In the genomic region with DNA sequence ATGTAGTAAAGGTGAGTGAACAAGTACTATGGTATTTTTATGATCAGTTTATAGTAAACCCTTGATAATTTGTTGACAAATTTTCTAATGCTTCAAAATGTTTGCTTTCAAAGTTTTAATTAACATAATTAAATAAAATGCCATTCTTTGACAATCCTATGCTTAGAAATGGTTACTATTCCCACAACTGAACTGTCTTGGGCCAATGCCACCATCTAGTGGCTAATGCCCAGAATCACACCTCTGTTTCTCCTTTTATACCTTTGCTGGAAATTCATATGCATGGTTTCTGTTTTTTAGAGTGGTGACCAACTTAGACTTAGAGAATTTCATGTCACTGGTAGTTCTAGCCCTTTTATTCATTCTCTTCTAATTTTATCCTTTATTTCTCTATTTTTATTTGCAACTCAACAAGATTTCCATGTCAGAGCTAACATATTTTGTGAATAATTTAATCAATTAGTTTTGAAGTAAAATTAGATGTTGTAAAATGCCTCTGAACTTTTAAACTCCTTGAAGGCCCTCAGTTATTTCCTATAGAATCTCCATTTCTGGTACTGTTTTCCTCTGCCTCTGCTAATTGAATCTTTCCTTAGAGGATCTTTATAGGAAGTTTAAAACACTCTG, we compare ENCODE assay signal across 8 cellular contexts. TPM values are rescaled to one million over a fixed set of nuclear protein-coding genes. Genes with fewer than 3 reads are reported as not detected.
A peak's percentile ranks its signal among the peaks of the same experiment; 100 is the strongest.
DNase-seq lines count a peak whose midpoint lies in the region; ATAC-seq and TF ChIP-seq lines count a peak whose summit lies in the region.

No MANE protein-coding gene starts in this region.

- no peaks in the 10 kb centered on the region for H3K9me2 ChIP-seq in OCI-LY7 (ENCODE audit: insufficient read depth, low read length)

- no peaks in the 10 kb centered on the region for H3K4me1 ChIP-seq in OCI-LY7 (ENCODE audit: insufficient read depth, low read length, poor library complexity, severe bottlenecking)
- no peaks in the 10 kb centered on the region for H3K4me1 ChIP-seq in foreskin keratinocyte
- H3K4me1 ChIP-seq in uterus: no peaks in the 10 kb centered on the region

- H3K27me3 ChIP-seq in foreskin keratinocyte (no peaks in the 10 kb centered on the region), uterus (no peaks in the 10 kb centered on the region)

- H3K79me2 ChIP-seq in OCI-LY7 (ENCODE audit: insufficient read depth, low read depth, low read length): no peaks in the 10 kb centered on the region

- H4K20me1 ChIP-seq in OCI-LY7 (ENCODE audit: insufficient read depth, low read length): no peaks in the 10 kb centered on the region

- H2AFZ ChIP-seq in OCI-LY7 (ENCODE audit: low read length): no peak overlapping the region

- no peak overlapping the region for H3K4me3 ChIP-seq in OCI-LY7 (ENCODE audit: low read depth, low read length, poor library complexity, severe bottlenecking)
- H3K4me3 ChIP-seq in uterus: no peak overlapping the region

- ATAC-seq in foreskin keratinocyte (peak; percentile 29), omental fat pad (ENCODE audit: low FRiP score) (no peak), HG03097 (IDR thresholded peaks at IDR 0.05; ENCODE audit: low FRiP score, unreplicated experiment) (no peak)

- POLR2A ChIA-PET in GM10248 (lab: Yijun Ruan, JAX): no interaction called here
- POLR2A ChIA-PET in OCI-LY7 (lab: Charles Lee): interaction anchor here (0.5 to 2.4 kb wide), 17 partner anchors 10 to 1572 kb away, joined by 3 to 11 read pairs (median 5); no protein-coding TSS in a partner anchor

- H3K36me3 ChIP-seq in OCI-LY7 (ENCODE audit: insufficient read depth, low read length): peaks cover 39% of the 10 kb centered on the region
- no peaks in the 10 kb centered on the region for H3K36me3 ChIP-seq in uterus

- TF ChIP-seq POLR2A in uterus (IDR thresholded peaks at IDR 0.05): no peak

- intact Hi-C loops in OCI-LY7 (cut with micrococcal nuclease; ENCODE audit: unreplicated experiment): loop anchor here (1.0 to 2.0 kb wide), 5 partner anchors 31 to 341 kb away; a partner anchor contains a TSS
- intact Hi-C loops in uterus (cut with DNase I; ENCODE audit: low total_unique reads): loop anchor here (5.0 kb wide), 1 partner anchor 334 kb away; no protein-coding TSS in a partner anchor

- CTCF ChIA-PET in GM10248 (lab: Yijun Ruan, JAX): interaction anchor here (0.7 to 6.7 kb wide), 53 partner anchors 8 to 372 kb away, joined by 3 to 113 read pairs (median 5); a partner anchor contains a TSS
- CTCF ChIA-PET in OCI-LY7 (lab: Charles Lee; ENCODE audit: unreplicated experiment): interaction anchor here (1.1 to 3.0 kb wide), 2 partner anchors 90 to 245 kb away, joined by 4 to 18 read pairs; no protein-coding TSS in a partner anchor

- H3K9me3 ChIP-seq in OCI-LY7 (ENCODE audit: low read length) (no peaks in the 10 kb centered on the region), uterus (no peaks in the 10 kb centered on the region)

- no TSS peak for BruUV-seq in OCI-LY7 (replicated peaks; lab: Mats Ljungman, UMichigan)

- H3K27ac ChIP-seq in OCI-LY7 (ENCODE audit: low read depth, low read length, poor library complexity, severe bottlenecking) (no peak overlapping the region), foreskin keratinocyte (no peak overlapping the region), uterus (no peak overlapping the region)

- no peak overlapping the region for H3K4me2 ChIP-seq in OCI-LY7 (ENCODE audit: low read length)

- DNase-seq in GM10248 (ENCODE audit: extremely low spot score) (peak; percentile 31), HK-2 (ENCODE audit: unreplicated experiment) (peak; percentile 35), OCI-LY7 (ENCODE audit: low spot score) (peak; percentile 68), foreskin keratinocyte (peak; percentile 9 to 25), omental fat pad (ENCODE audit: low spot score) (no peak), uterus (peak; percentile 33 to 45)
- DNase-seq in activated T-helper 1 cell treated with anti-CD3 and anti-CD28 coated beads, Interleukin-2, amount 50 U/mL, for 16 hours (ENCODE audit: low read depth in 1 of 2, low spot score in 1 of 2): peak; percentile 11 to 12

- TF ChIP-seq CTCF in GM10248 (IDR thresholded peaks at IDR 0.05; ENCODE audit: control extremely low read depth, extremely low read depth, low read depth, missing control alignments): peak; percentile 75
- TF ChIP-seq CTCF in OCI-LY7 (conservative IDR thresholded peaks at IDR 0.05; ENCODE audit: low read length): peak; percentile 98
- TF ChIP-seq CTCF in foreskin keratinocyte (conservative IDR thresholded peaks at IDR 0.05): peak; percentile 95
- peak in 2 of 3 donors; percentile 80 to 91 for TF ChIP-seq CTCF in omental fat pad (IDR thresholded peaks at IDR 0.05)
- peak; percentile 88 to 93 (median 92) for TF ChIP-seq CTCF in uterus (IDR thresholded peaks at IDR 0.05)

RNA-seq across cellular contexts. Expression of a gene that starts 31.1 kb away (rescaled TPM):
- 25.1 and 32.5 TPM in 2 replicates for total RNA-seq in OCI-LY7 (2014; rRNA removed; shearing (Covaris generic))
- total RNA-seq in OCI-LY7 (2022): 40.9 and 53.1 TPM in 2 replicates
- total RNA-seq in foreskin keratinocyte: 8.7 and 13.3 TPM in 2 replicates
- 7.9 and 11.1 TPM in 2 replicates for polyA plus RNA-seq in foreskin keratinocyte
- total RNA-seq in omental fat pad: 10 to 100 TPM; 31.9 to 55.4 (median 42.5) TPM
- 10 to 100 TPM; 10.8 to 60.4 (median 37.2) TPM for total RNA-seq in uterus
